Comparison of ENCODE assay signal across 15 cellular contexts in genomic region chr1:35852241-35852640, GRCh38. TPM values are rescaled to one million over a fixed set of nuclear protein-coding genes. Genes with fewer than 3 reads are reported as not detected.
A peak's percentile ranks its signal among the peaks of the same experiment; 100 is the strongest.
DNase-seq lines count a peak whose midpoint lies in the region; ATAC-seq and TF ChIP-seq lines count a peak whose summit lies in the region.
"Had no signal": no experiment of that assay in that cellular context is flagged by ENCODE, and none has a peak within 500 bp of the region (broad histone marks: within the 10 kb centered on the region; RNA-seq: fewer than 3 reads in every experiment).

No MANE protein-coding gene starts in this region.

- no peaks in the 10 kb centered on the region for H3K27me3 Mint-ChIP-seq in central memory CD8-positive, alpha-beta T cell
- H3K27me3 Mint-ChIP-seq in activated CD8-positive, alpha-beta T cell treated with anti-CD3 and anti-CD28 coated beads for 36 hours: no peaks in the 10 kb centered on the region
- H3K27me3 Mint-ChIP-seq: CD4-positive, alpha-beta memory T cell had no signal

- H3K4me3 ChIP-seq in mucosa of descending colon: no peak overlapping the region
- H3K4me3 ChIP-seq in tibial artery: no peak overlapping the region

- DNase-seq in NCI-H82 treated with DMSO at 0.1 percent for 48 hours (lab: John Stamatoyannopoulos, UW; ENCODE audit: unreplicated experiment) (peak; percentile 60), mucosa of descending colon (no peak), tibial artery (no peak), NCI-H1105 treated with DMSO at 0.1 percent for 48 hours (lab: John Stamatoyannopoulos, UW) (no peak)
- DNase-seq in central memory CD8-positive, alpha-beta T cell (ENCODE audit: low spot score in 2 of 2): no peak
- DNase-seq in activated CD8-positive, alpha-beta T cell treated with anti-CD3 and anti-CD28 coated beads for 36 hours: no peak
- DNase-seq: BE2C; CD4-positive, alpha-beta memory T cell; DND-41; GDM1; MM.1S; NCI-H1930; NCI-H2171 treated with DMSO at 0.1 percent for 48 hours had no signal

- peak overlapping the region; percentile 59 to 77 for H3K27ac ChIP-seq in tibial artery
- H3K27ac ChIP-seq: KMS-11 had no signal

- peak overlapping the region; percentile 24 for H3K27ac Mint-ChIP-seq in central memory CD8-positive, alpha-beta T cell (ENCODE audit: low read depth)
- no peak overlapping the region for H3K27ac Mint-ChIP-seq in activated CD8-positive, alpha-beta T cell treated with anti-CD3 and anti-CD28 coated beads for 36 hours

- no peaks in the 10 kb centered on the region for H3K36me3 ChIP-seq in mucosa of descending colon (ENCODE audit: low read depth)
- H3K36me3 ChIP-seq in tibial artery: peaks cover 5 to 51% (median 30%) of the 10 kb centered on the region in 3 donors
- H3K36me3 ChIP-seq: BE2C had no signal

- H3K4me1 ChIP-seq in mucosa of descending colon (ENCODE audit: low read depth) (peaks cover 5% of the 10 kb centered on the region), tibial artery (peaks cover 0 to 49% (median 19%) of the 10 kb centered on the region in 4 donors)
- H3K4me1 ChIP-seq: BE2C had no signal

- H3K36me3 Mint-ChIP-seq in central memory CD8-positive, alpha-beta T cell (ENCODE audit: insufficient read depth): peaks cover 36% of the 10 kb centered on the region
- peaks cover 2% of the 10 kb centered on the region for H3K36me3 Mint-ChIP-seq in activated CD8-positive, alpha-beta T cell treated with anti-CD3 and anti-CD28 coated beads for 36 hours (ENCODE audit: low read depth)

- H3K4me1 Mint-ChIP-seq in central memory CD8-positive, alpha-beta T cell: peaks cover 7% of the 10 kb centered on the region
- no peaks in the 10 kb centered on the region for H3K4me1 Mint-ChIP-seq in activated CD8-positive, alpha-beta T cell treated with anti-CD3 and anti-CD28 coated beads for 36 hours (ENCODE audit: low read depth)
- H3K4me1 Mint-ChIP-seq: CD4-positive, alpha-beta memory T cell had no signal

- no peaks in the 10 kb centered on the region for H3K27me3 ChIP-seq in tibial artery
- H3K27me3 ChIP-seq: BE2C had no signal

- H3K4me3 Mint-ChIP-seq in central memory CD8-positive, alpha-beta T cell: no peak overlapping the region
- no peak overlapping the region for H3K4me3 Mint-ChIP-seq in activated CD8-positive, alpha-beta T cell treated with anti-CD3 and anti-CD28 coated beads for 36 hours

- intact Hi-C loops in mucosa of descending colon (cut with DNase I, micrococcal nuclease): no loop called here
- intact Hi-C loops in tibial artery (cut with DNase I; ENCODE audit: low total_unique reads): no loop called here
- intact Hi-C loops in activated CD8-positive, alpha-beta T cell treated with anti-CD3 and anti-CD28 coated beads for 36 hours (cut with micrococcal nuclease): no loop called here

- no peaks in the 10 kb centered on the region for H3K9me3 Mint-ChIP-seq in central memory CD8-positive, alpha-beta T cell
- no peaks in the 10 kb centered on the region for H3K9me3 Mint-ChIP-seq in activated CD8-positive, alpha-beta T cell treated with anti-CD3 and anti-CD28 coated beads for 36 hours

- H3K9me3 ChIP-seq in mucosa of descending colon: no peaks in the 10 kb centered on the region
- H3K9me3 ChIP-seq in tibial artery: no peaks in the 10 kb centered on the region
- H3K9me3 ChIP-seq: BE2C had no signal

- ATAC-seq in central memory CD8-positive, alpha-beta T cell (replicated peaks; ENCODE audit: extremely low read depth, poor library complexity, severe bottlenecking): no peak
- peak; percentile 37 for ATAC-seq in mucosa of descending colon
- ATAC-seq in activated CD8-positive, alpha-beta T cell treated with anti-CD3 and anti-CD28 coated beads for 36 hours: no peak
- ATAC-seq in GM21825 (IDR thresholded peaks at IDR 0.05; ENCODE audit: unreplicated experiment): no peak

- POLR2A ChIA-PET in activated CD8-positive, alpha-beta T cell treated with anti-CD3 and anti-CD28 coated beads for 36 hours (lab: Charles Lee): no interaction called here

- TF ChIP-seq CTCF in mucosa of descending colon (IDR thresholded peaks at IDR 0.05) (no peak), tibial artery (IDR thresholded peaks at IDR 0.05) (no peak)
- TF ChIP-seq CTCF in activated CD8-positive, alpha-beta T cell treated with anti-CD3 and anti-CD28 coated beads for 36 hours (IDR thresholded peaks at IDR 0.05): no peak

- CTCF ChIA-PET in activated CD8-positive, alpha-beta T cell treated with anti-CD3 and anti-CD28 coated beads for 36 hours (lab: Charles Lee): no interaction called here

RNA-seq across cellular contexts. Expression of gene AGO1, which starts 30.8 kb away (rescaled TPM):
- total RNA-seq in mucosa of descending colon: 10 to 100 TPM; 28.6 to 32.0 (median 29.4) TPM
- 10 to 100 TPM; 33.0 to 34.2 TPM for total RNA-seq in activated CD8-positive, alpha-beta T cell treated with anti-CD3 and anti-CD28 coated beads for 36 hours

RNA-seq across cellular contexts. Expression of gene AGO4, which starts 44.4 kb away (rescaled TPM):
- total RNA-seq in mucosa of descending colon: 10 to 100 TPM in 2 of 3 donors, 1 to 10 TPM in 1; 9.9 to 20.0 (median 18.2) TPM
- total RNA-seq in activated CD8-positive, alpha-beta T cell treated with anti-CD3 and anti-CD28 coated beads for 36 hours: 1 to 10 TPM; 3.8 to 3.9 TPM
